Comparison of ENCODE assay signal across 1 cellular context in the genomic region with DNA sequence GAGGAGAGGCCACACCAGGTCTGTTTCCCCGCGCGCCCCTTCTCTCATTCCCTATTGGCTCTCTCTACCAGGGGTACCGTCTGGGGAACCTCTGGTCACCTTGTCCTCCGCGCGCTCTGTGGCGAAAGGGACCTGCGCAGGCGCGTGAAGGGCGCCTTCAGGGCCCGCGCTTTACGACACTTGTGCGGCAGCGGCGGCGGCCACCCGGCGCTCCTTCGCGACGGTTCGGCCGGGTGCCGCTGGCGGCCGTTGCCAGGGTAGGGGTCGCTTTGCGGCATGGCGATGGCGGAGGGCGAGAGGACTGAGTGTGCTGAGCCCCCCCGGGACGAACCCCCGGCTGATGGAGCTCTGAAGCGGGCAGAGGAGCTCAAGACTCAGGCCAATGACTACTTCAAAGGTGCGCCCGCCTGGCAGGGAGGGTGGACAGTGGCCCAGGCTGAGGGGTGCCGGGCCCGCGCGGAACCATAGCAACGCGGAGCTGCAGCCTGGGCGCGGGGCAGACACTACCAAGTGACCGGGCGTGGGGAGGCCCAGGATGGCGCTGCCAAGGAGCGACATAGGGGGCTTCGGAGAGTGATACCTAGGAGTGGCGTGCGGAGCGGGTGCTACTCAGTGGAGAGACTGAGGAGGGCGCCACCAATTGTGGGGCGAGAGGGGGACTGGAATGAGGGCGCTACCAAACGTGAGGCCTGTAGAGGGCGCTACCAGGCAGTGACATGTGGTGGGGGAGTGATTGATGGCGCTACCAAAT.
TF ChIP-seq lines count a peak whose summit lies in the region.

TSS of gene PPP5C (plus strand) at position 267 of the 751 bp plus-strand sequence. CDS start at position 277, 10 bp downstream.

TF ChIP-seq in HepG2, 621 proteins besides CTCF, POLR2A, EP300 and RAD21 (continued from another document and continues in another):
- TF ChIP-seq HNRNPLL (IDR thresholded peaks at IDR 0.05; ENCODE audit: low read depth, low read length, poor library complexity, severe bottlenecking) (peak; percentile 80), SMARCC2 (IDR thresholded peaks at IDR 0.05) (no peak), KAT8 (CRISPR knock-in tag; IDR thresholded peaks at IDR 0.05) (peak; percentile 72; the same call in 1 of the 2 replicates), XBP1 (CRISPR knock-in tag; IDR thresholded peaks at IDR 0.05) (no peak), GABPB1 (CRISPR knock-in tag; IDR thresholded peaks at IDR 0.05) (peak; percentile 78), ARID4A (CRISPR knock-in tag; IDR thresholded peaks at IDR 0.05; ENCODE audit: borderline replicate concordance) (peak; percentile 86), PHF20 (CRISPR knock-in tag; IDR thresholded peaks at IDR 0.05) (peak; percentile 56; the same call in 1 of the 2 replicates), ZSCAN21 (CRISPR knock-in tag; IDR thresholded peaks at IDR 0.05; ENCODE audit: borderline replicate concordance) (0 out of 2 replicates have a peak, but pooled peaks have one; percentile 72), ZNF414 (CRISPR knock-in tag; IDR thresholded peaks at IDR 0.05) (peak; percentile 72; the same call in 1 of the 2 replicates), ZNF563 (CRISPR knock-in tag; IDR thresholded peaks at IDR 0.05) (no peak), CREBL2 (CRISPR knock-in tag; IDR thresholded peaks at IDR 0.05; ENCODE audit: borderline replicate concordance) (0 out of 2 replicates have a peak, but pooled peaks have one; percentile 32), NONO (IDR thresholded peaks at IDR 0.05) (no peak), NONO (CRISPR knock-in tag; conservative IDR thresholded peaks at IDR 0.05) (0 out of 2 replicates have a peak, but pooled peaks have one; percentile 56), ZNF143 (CRISPR knock-in tag; IDR thresholded peaks at IDR 0.05) (no peak), ZGPAT (CRISPR knock-in tag; IDR thresholded peaks at IDR 0.05) (peak; percentile 50; the same call in 1 of the 2 replicates), PITX1 (CRISPR knock-in tag; IDR thresholded peaks at IDR 0.05) (no peak), TARDBP (CRISPR knock-in tag; IDR thresholded peaks at IDR 0.05) (peak; percentile 62; the same call in 1 of the 2 replicates), CEBPG (CRISPR knock-in tag; IDR thresholded peaks at IDR 0.05) (peak; percentile 5; the same call in 1 of the 2 replicates), ETS1 (CRISPR knock-in tag; IDR thresholded peaks at IDR 0.05) (no peak), ZNF879 (CRISPR knock-in tag; IDR thresholded peaks at IDR 0.05) (no peak), ARID3A (IDR thresholded peaks at IDR 0.05; ENCODE audit: low read depth, low read length) (no peak), GMEB1 (CRISPR knock-in tag; IDR thresholded peaks at IDR 0.05; ENCODE audit: borderline replicate concordance) (peak; percentile 71; the same call in 1 of the 2 replicates), MEIS1 (CRISPR knock-in tag; IDR thresholded peaks at IDR 0.05; ENCODE audit: borderline replicate concordance) (peak; percentile 82; the same call in 1 of the 2 replicates), CBFB (CRISPR knock-in tag; IDR thresholded peaks at IDR 0.05) (0 out of 2 replicates have a peak, but pooled peaks have one; percentile 16)
- TF ChIP-seq, protein P1, sequence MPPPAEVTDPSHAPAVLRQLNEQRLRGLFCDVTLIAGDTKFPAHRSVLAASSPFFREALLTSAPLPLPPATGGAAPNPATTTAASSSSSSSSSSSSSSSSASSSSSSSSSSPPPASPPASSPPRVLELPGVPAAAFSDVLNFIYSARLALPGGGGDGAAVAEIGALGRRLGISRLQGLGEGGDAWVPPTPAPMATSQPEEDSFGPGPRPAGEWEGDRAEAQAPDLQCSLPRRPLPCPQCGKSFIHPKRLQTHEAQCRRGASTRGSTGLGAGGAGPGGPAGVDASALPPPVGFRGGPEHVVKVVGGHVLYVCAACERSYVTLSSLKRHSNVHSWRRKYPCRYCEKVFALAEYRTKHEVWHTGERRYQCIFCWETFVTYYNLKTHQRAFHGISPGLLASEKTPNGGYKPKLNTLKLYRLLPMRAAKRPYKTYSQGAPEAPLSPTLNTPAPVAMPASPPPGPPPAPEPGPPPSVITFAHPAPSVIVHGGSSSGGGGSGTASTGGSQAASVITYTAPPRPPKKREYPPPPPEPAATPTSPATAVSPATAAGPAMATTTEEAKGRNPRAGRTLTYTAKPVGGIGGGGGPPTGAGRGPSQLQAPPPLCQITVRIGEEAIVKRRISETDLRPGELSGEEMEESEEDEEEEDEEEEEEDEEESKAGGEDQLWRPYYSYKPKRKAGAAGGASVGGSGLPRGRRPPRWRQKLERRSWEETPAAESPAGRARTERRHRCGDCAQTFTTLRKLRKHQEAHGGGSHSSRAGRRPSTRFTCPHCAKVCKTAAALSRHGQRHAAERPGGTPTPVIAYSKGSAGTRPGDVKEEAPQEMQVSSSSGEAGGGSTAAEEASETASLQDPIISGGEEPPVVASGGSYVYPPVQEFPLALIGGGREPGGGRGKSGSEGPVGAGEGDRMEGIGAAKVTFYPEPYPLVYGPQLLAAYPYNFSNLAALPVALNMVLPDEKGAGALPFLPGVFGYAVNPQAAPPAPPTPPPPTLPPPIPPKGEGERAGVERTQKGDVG (CRISPR knock-in tag; IDR thresholded peaks at IDR 0.05; ENCODE audit: borderline replicate concordance): peak; percentile 40; the same call in 1 of the 2 replicates
- TF ChIP-seq, protein P2, sequence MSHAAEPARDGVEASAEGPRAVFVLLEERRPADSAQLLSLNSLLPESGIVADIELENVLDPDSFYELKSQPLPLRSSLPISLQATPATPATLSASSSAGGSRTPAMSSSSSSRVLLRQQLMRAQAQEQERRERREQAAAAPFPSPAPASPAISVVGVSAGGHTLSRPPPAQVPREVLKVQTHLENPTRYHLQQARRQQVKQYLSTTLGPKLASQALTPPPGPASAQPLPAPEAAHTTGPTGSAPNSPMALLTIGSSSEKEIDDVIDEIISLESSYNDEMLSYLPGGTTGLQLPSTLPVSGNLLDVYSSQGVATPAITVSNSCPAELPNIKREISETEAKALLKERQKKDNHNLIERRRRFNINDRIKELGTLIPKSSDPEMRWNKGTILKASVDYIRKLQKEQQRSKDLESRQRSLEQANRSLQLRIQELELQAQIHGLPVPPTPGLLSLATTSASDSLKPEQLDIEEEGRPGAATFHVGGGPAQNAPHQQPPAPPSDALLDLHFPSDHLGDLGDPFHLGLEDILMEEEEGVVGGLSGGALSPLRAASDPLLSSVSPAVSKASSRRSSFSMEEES (CRISPR knock-in tag; IDR thresholded peaks at IDR 0.05): peak; percentile 6; the same call in 1 of the 2 replicates
- TF ChIP-seq, protein P3, sequence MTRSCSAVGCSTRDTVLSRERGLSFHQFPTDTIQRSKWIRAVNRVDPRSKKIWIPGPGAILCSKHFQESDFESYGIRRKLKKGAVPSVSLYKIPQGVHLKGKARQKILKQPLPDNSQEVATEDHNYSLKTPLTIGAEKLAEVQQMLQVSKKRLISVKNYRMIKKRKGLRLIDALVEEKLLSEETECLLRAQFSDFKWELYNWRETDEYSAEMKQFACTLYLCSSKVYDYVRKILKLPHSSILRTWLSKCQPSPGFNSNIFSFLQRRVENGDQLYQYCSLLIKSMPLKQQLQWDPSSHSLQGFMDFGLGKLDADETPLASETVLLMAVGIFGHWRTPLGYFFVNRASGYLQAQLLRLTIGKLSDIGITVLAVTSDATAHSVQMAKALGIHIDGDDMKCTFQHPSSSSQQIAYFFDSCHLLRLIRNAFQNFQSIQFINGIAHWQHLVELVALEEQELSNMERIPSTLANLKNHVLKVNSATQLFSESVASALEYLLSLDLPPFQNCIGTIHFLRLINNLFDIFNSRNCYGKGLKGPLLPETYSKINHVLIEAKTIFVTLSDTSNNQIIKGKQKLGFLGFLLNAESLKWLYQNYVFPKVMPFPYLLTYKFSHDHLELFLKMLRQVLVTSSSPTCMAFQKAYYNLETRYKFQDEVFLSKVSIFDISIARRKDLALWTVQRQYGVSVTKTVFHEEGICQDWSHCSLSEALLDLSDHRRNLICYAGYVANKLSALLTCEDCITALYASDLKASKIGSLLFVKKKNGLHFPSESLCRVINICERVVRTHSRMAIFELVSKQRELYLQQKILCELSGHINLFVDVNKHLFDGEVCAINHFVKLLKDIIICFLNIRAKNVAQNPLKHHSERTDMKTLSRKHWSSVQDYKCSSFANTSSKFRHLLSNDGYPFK (CRISPR knock-in tag; IDR thresholded peaks at IDR 0.05; ENCODE audit: borderline replicate concordance): peak; percentile 69; the same call in 1 of the 2 replicates
- TF ChIP-seq, protein P4, sequence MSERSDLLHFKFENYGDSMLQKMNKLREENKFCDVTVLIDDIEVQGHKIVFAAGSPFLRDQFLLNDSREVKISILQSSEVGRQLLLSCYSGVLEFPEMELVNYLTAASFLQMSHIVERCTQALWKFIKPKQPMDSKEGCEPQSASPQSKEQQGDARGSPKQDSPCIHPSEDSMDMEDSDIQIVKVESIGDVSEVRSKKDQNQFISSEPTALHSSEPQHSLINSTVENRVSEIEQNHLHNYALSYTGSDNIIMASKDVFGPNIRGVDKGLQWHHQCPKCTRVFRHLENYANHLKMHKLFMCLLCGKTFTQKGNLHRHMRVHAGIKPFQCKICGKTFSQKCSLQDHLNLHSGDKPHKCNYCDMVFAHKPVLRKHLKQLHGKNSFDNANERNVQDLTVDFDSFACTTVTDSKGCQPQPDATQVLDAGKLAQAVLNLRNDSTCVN (CRISPR knock-in tag; IDR thresholded peaks at IDR 0.05; ENCODE audit: borderline replicate concordance): peak; percentile 46; the same call in 1 of the 2 replicates
